1 cellular context compared by ENCODE assay signal in genomic region chr10:76025124-76025477, GRCh38.
TF ChIP-seq lines count a peak whose summit lies in the region.

No MANE protein-coding gene starts in this region.

TF ChIP-seq in HepG2, 621 proteins besides CTCF, POLR2A, EP300 and RAD21 (continued from another document and continues in another):
- no peak for TF ChIP-seq SKIL (CRISPR knock-in tag; IDR thresholded peaks at IDR 0.05; ENCODE audit: borderline replicate concordance)
- TF ChIP-seq ZNF747 (CRISPR knock-in tag; IDR thresholded peaks at IDR 0.05; ENCODE audit: borderline replicate concordance): no peak
- no peak for TF ChIP-seq SALL1 (CRISPR knock-in tag; IDR thresholded peaks at IDR 0.05)
- no peak for TF ChIP-seq ZNF337 (CRISPR knock-in tag; IDR thresholded peaks at IDR 0.05; ENCODE audit: borderline replicate concordance, low read depth)
- TF ChIP-seq YEATS2 (CRISPR knock-in tag; IDR thresholded peaks at IDR 0.05; ENCODE audit: borderline replicate concordance): no peak
- no peak for TF ChIP-seq ZHX2 (IDR thresholded peaks at IDR 0.05; ENCODE audit: low read depth)
- no peak for TF ChIP-seq ZHX2 (CRISPR knock-in tag; IDR thresholded peaks at IDR 0.05; ENCODE audit: borderline replicate concordance)
- no peak for TF ChIP-seq CHCHD3 (CRISPR knock-in tag; IDR thresholded peaks at IDR 0.05)
- no peak for TF ChIP-seq MLXIP (CRISPR knock-in tag; IDR thresholded peaks at IDR 0.05; ENCODE audit: borderline replicate concordance)
- TF ChIP-seq ZSCAN22 (CRISPR knock-in tag; IDR thresholded peaks at IDR 0.05): peak; percentile 56; the same call in 1 of the 2 replicates
- TF ChIP-seq NR1H2 (CRISPR knock-in tag; IDR thresholded peaks at IDR 0.05; ENCODE audit: borderline replicate concordance, low read depth): no peak
- no peak for TF ChIP-seq ATAD3A (CRISPR knock-in tag; IDR thresholded peaks at IDR 0.05)
- TF ChIP-seq POLR2AphosphoS2 (IDR thresholded peaks at IDR 0.05; ENCODE audit: low read depth, low read length): no peak
- no peak for TF ChIP-seq HNRNPK (IDR thresholded peaks at IDR 0.05; ENCODE audit: low read depth, low read length, poor library complexity, severe bottlenecking)
- TF ChIP-seq ATF6 (CRISPR knock-in tag; conservative IDR thresholded peaks at IDR 0.05): no peak
- no peak for TF ChIP-seq ZNF143 (CRISPR knock-in tag; IDR thresholded peaks at IDR 0.05)
- TF ChIP-seq THYN1 (CRISPR knock-in tag; IDR thresholded peaks at IDR 0.05; ENCODE audit: borderline replicate concordance, low read depth): no peak
- no peak for TF ChIP-seq KMT2B (CRISPR knock-in tag; IDR thresholded peaks at IDR 0.05)
- TF ChIP-seq SCMH1 (CRISPR knock-in tag; IDR thresholded peaks at IDR 0.05; ENCODE audit: borderline replicate concordance): no peak
- no peak for TF ChIP-seq IRX3 (CRISPR knock-in tag; IDR thresholded peaks at IDR 0.05; ENCODE audit: borderline replicate concordance, low read depth)
- TF ChIP-seq ZNF546 (CRISPR knock-in tag; conservative IDR thresholded peaks at IDR 0.05): no peak
- no peak for TF ChIP-seq ATM (IDR thresholded peaks at IDR 0.05; ENCODE audit: borderline replicate concordance)
- no peak for TF ChIP-seq ZFP91 (CRISPR knock-in tag; IDR thresholded peaks at IDR 0.05; ENCODE audit: borderline replicate concordance)
- no peak for TF ChIP-seq POGK (CRISPR knock-in tag; conservative IDR thresholded peaks at IDR 0.05)
- TF ChIP-seq ZNF768 (CRISPR knock-in tag; IDR thresholded peaks at IDR 0.05): no peak
- 0 out of 2 replicates have a peak, but pooled peaks have one; percentile 6 for TF ChIP-seq NR2C2 (CRISPR knock-in tag; IDR thresholded peaks at IDR 0.05; ENCODE audit: borderline replicate concordance)
- TF ChIP-seq ZNF563 (CRISPR knock-in tag; IDR thresholded peaks at IDR 0.05): no peak
- no peak for TF ChIP-seq ZNF180 (CRISPR knock-in tag; IDR thresholded peaks at IDR 0.05; ENCODE audit: borderline replicate concordance, low read depth)
- TF ChIP-seq SIN3A (IDR thresholded peaks at IDR 0.05; ENCODE audit: borderline replicate concordance, low read depth, low read length): 0 out of 2 replicates have a peak, but pooled peaks have one; percentile 5
- TF ChIP-seq ZNF275 (CRISPR knock-in tag; IDR thresholded peaks at IDR 0.05; ENCODE audit: borderline replicate concordance): no peak
- TF ChIP-seq POGZ (CRISPR knock-in tag; IDR thresholded peaks at IDR 0.05): no peak
- TF ChIP-seq AGO1 (IDR thresholded peaks at IDR 0.05; ENCODE audit: low read depth, low read length, poor library complexity, severe bottlenecking): no peak
- no peak for TF ChIP-seq ZNF782 (CRISPR knock-in tag; IDR thresholded peaks at IDR 0.05; ENCODE audit: borderline replicate concordance)
- no peak for TF ChIP-seq MNT (IDR thresholded peaks at IDR 0.05)
- TF ChIP-seq ZNF557 (CRISPR knock-in tag; IDR thresholded peaks at IDR 0.05): no peak
- TF ChIP-seq NR3C1 (CRISPR knock-in tag; IDR thresholded peaks at IDR 0.05): no peak
- 0 out of 2 replicates have a peak, but pooled peaks have one; percentile 3 for TF ChIP-seq SMYD3 (CRISPR knock-in tag; IDR thresholded peaks at IDR 0.05)
- TF ChIP-seq FOXO4 (CRISPR knock-in tag; conservative IDR thresholded peaks at IDR 0.05): no peak
- no peak for TF ChIP-seq ZNF660 (CRISPR knock-in tag; IDR thresholded peaks at IDR 0.05; ENCODE audit: borderline replicate concordance, low read depth)
